1 cellular context compared by ENCODE assay signal in genomic region chr15:73683624-73684536, GRCh38.
TF ChIP-seq lines count a peak whose summit lies in the region.

Gene CD276 (plus strand): TSS chr15:73684383. CDS start chr15:73699640, 15,257 bp downstream.

TF ChIP-seq in WTC11, 78 proteins besides CTCF, POLR2A, EP300 and RAD21 (continued from another document):
- TF ChIP-seq PRDM15 (CRISPR knock-in tag; IDR thresholded peaks at IDR 0.05) (peak; percentile 76), SMAD3 (CRISPR knock-in tag; IDR thresholded peaks at IDR 0.05; ENCODE audit: borderline replicate concordance) (no peak), E2F5 (CRISPR knock-in tag; IDR thresholded peaks at IDR 0.05) (0 out of 2 replicates have a peak, but pooled peaks have one; percentile 4), FOXK1 (CRISPR knock-in tag; IDR thresholded peaks at IDR 0.05) (no peak), CREM (CRISPR knock-in tag; IDR thresholded peaks at IDR 0.05) (peak; percentile 40; the same call in 1 of the 2 replicates), TP53 (CRISPR knock-in tag; IDR thresholded peaks at IDR 0.05) (no peak), MLX (CRISPR knock-in tag; IDR thresholded peaks at IDR 0.05) (no peak), GTF2I (CRISPR knock-in tag; conservative IDR thresholded peaks at IDR 0.05) (no peak), TCF7 (CRISPR knock-in tag; IDR thresholded peaks at IDR 0.05; ENCODE audit: low read depth) (no peak), FOXP1 (CRISPR knock-in tag; IDR thresholded peaks at IDR 0.05; ENCODE audit: borderline replicate concordance) (no peak; the same call in 1 of the 2 replicates), AFF4 (CRISPR knock-in tag; IDR thresholded peaks at IDR 0.05; ENCODE audit: borderline replicate concordance) (no peak), PREB (CRISPR knock-in tag; IDR thresholded peaks at IDR 0.05; ENCODE audit: borderline replicate concordance) (no peak), E2F4 (CRISPR knock-in tag; IDR thresholded peaks at IDR 0.05; ENCODE audit: borderline replicate concordance, low read depth) (0 out of 2 replicates have a peak, but pooled peaks have one; percentile 29), IRF2 (CRISPR knock-in tag; IDR thresholded peaks at IDR 0.05; ENCODE audit: borderline replicate concordance, low read depth) (no peak), GRHL2 (CRISPR knock-in tag; IDR thresholded peaks at IDR 0.05; ENCODE audit: insufficient replicate concordance, severe bottlenecking) (no peak), RELA (CRISPR knock-in tag; IDR thresholded peaks at IDR 0.05; ENCODE audit: borderline replicate concordance) (no peak), ARID4B (CRISPR knock-in tag; IDR thresholded peaks at IDR 0.05; ENCODE audit: borderline replicate concordance) (no peak), NFYB (CRISPR knock-in tag; conservative IDR thresholded peaks at IDR 0.05; ENCODE audit: low read depth) (0 out of 2 replicates have a peak, but pooled peaks have one; percentile 17), ATF6 (CRISPR knock-in tag; IDR thresholded peaks at IDR 0.05) (no peak), EMX1 (CRISPR knock-in tag; IDR thresholded peaks at IDR 0.05) (no peak), ZNF219 (CRISPR knock-in tag; IDR thresholded peaks at IDR 0.05; ENCODE audit: borderline replicate concordance) (no peak)
